ENCODE assay signal across 18 cellular contexts in the genomic region with DNA sequence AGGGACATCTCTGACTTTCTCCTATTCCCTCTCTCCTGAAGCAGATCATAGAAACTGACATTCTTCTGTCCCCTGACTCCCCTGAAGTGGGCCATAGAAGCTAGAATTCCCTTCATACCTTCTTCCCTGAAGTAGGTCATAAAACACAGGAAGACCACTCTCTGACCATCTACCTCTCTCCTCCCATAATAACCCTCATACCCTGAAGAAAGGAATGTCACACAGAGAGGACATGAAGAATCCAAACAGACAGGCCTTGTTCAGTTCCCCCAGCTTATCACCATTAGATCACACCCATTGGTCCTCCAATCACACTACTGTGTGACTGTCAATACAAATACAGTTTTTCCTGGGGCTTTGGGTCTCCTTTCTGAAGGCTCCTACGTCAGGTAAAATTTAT.
DNase-seq lines count a peak whose midpoint lies in the region; ATAC-seq and TF ChIP-seq lines count a peak whose summit lies in the region.
"Had no signal": no experiment of that assay in that cellular context is flagged by ENCODE, and none has a peak within 500 bp of the region (broad histone marks: within the 10 kb centered on the region; RNA-seq: fewer than 3 reads in every experiment).

No MANE protein-coding gene starts in this region.

- H3K9ac ChIP-seq in H9 (ENCODE audit: extremely low read depth, insufficient read length, low read length) (no peak overlapping the region), mesendoderm (ENCODE audit: low read length) (no peak overlapping the region), trophoblast cell (ENCODE audit: low read length) (no peak overlapping the region)
- H3K9ac ChIP-seq: BLaER1 treated with 17β-estradiol and CSF1 and Interleukin-3, amounts not matched to agents 10 nM and 100 nM had no signal

- H4K8ac ChIP-seq in H9 (replicated peaks; ENCODE audit: insufficient read length, low read depth, low read length) (no peak overlapping the region), mesendoderm (ENCODE audit: low read depth, low read length) (no peak overlapping the region), trophoblast cell (ENCODE audit: low read depth, low read length) (no peak overlapping the region)

- H3K56ac ChIP-seq in H9 (ENCODE audit: insufficient read length, low read depth, low read length) = no peak overlapping the region
- H3K56ac ChIP-seq in mesendoderm (ENCODE audit: low read length) = no peak overlapping the region

- no peak overlapping the region for H3T11ph ChIP-seq in H9 (ENCODE audit: low read length)

- no peaks in the 10 kb centered on the region for H3K36me3 ChIP-seq in mesendoderm (ENCODE audit: control insufficient read depth, insufficient read depth, low read length)
- H3K36me3 ChIP-seq in trophoblast cell (ENCODE audit: control insufficient read depth in 1 of 2, insufficient read depth in 2 of 2, low read length in 2 of 2) = no peaks in the 10 kb centered on the region
- H3K36me3 ChIP-seq: BLaER1 treated with 17β-estradiol and CSF1 and Interleukin-3, amounts not matched to agents 10 nM and 100 nM had no signal

- H4K12ac ChIP-seq in trophoblast cell (ENCODE audit: low read depth, low read length) = no peak overlapping the region

- H3K4me1 ChIP-seq in H9 (ENCODE audit: insufficient read depth, low read length) = peaks cover 5% of the 10 kb centered on the region
- H3K4me1 ChIP-seq in mesendoderm (ENCODE audit: control insufficient read depth, low read depth, low read length) = no peaks in the 10 kb centered on the region
- no peaks in the 10 kb centered on the region for H3K4me1 ChIP-seq in trophoblast cell (ENCODE audit: control insufficient read depth in 1 of 2, insufficient read depth in 2 of 2, low read length in 2 of 2)
- H3K4me1 ChIP-seq: BLaER1 treated with 17β-estradiol and CSF1 and Interleukin-3, amounts not matched to agents 10 nM and 100 nM had no signal

- no peak overlapping the region for H3K4me2 ChIP-seq in H9 (ENCODE audit: insufficient read depth, insufficient read length, low read length)
- H3K4me2 ChIP-seq in mesendoderm (ENCODE audit: low read length) = no peak overlapping the region
- H3K4me2 ChIP-seq in trophoblast cell (ENCODE audit: low read length) = peak overlapping the region; percentile 5
- H3K4me2 ChIP-seq: BLaER1 treated with 17β-estradiol and CSF1 and Interleukin-3, amounts not matched to agents 10 nM and 100 nM had no signal

- H3K9me3 ChIP-seq in H9 (ENCODE audit: control insufficient read depth, low read depth, low read length) (no peaks in the 10 kb centered on the region), trophoblast cell (ENCODE audit: insufficient read depth, low read depth, low read length) (no peaks in the 10 kb centered on the region)
- H3K9me3 ChIP-seq: BLaER1 treated with 17β-estradiol and CSF1 and Interleukin-3, amounts not matched to agents 10 nM and 100 nM had no signal

- ATAC-seq in GM18870 (IDR thresholded peaks at IDR 0.05; ENCODE audit: unreplicated experiment) = no peak
- ATAC-seq: GM12878 had no signal

- no peak overlapping the region for H2BK120ac ChIP-seq in H9 (ENCODE audit: low read depth, low read length, poor library complexity, severe bottlenecking)
- no peak overlapping the region for H2BK120ac ChIP-seq in mesendoderm (ENCODE audit: low read depth, low read length)
- H2BK120ac ChIP-seq in trophoblast cell (ENCODE audit: insufficient read depth, low read length, poor library complexity) = no peak overlapping the region

- H4K20me1 ChIP-seq in H9 (ENCODE audit: control insufficient read depth, insufficient read depth, insufficient read length) = no peaks in the 10 kb centered on the region
- H4K20me1 ChIP-seq: BLaER1 treated with 17β-estradiol and CSF1 and Interleukin-3, amounts not matched to agents 10 nM and 100 nM had no signal

- H3K4me3 Mint-ChIP-seq in H9 (no peak overlapping the region), brain (peak overlapping the region in 4 of 5 experiments; percentile 5 to 83 (median 10))
- H3K4me3 Mint-ChIP-seq: CD4-positive, CD25-positive, alpha-beta regulatory T cell had no signal

- H3K9me3 Mint-ChIP-seq in H9 (no peaks in the 10 kb centered on the region), brain (peaks cover 0 to 9% (median 0%) of the 10 kb centered on the region in 5 experiments)

- H2AFZ ChIP-seq in H9 (ENCODE audit: low read length) (no peak overlapping the region), trophoblast cell (ENCODE audit: insufficient read depth, low read length, poor library complexity) (no peak overlapping the region)

- H3K23ac ChIP-seq in H9 (ENCODE audit: insufficient read length, low read depth, low read length) = no peak overlapping the region
- no peak overlapping the region for H3K23ac ChIP-seq in mesendoderm (ENCODE audit: low read length)
- no peak overlapping the region for H3K23ac ChIP-seq in trophoblast cell (ENCODE audit: low read length)

- no peak overlapping the region for H2AK5ac ChIP-seq in H9 (ENCODE audit: insufficient read length, low read length)
- H2AK5ac ChIP-seq in mesendoderm (ENCODE audit: low read length) = no peak overlapping the region
- H2AK5ac ChIP-seq in trophoblast cell (ENCODE audit: low read length) = no peak overlapping the region

- H3K27me3 Mint-ChIP-seq in H9 (ENCODE audit: low read depth) = no peaks in the 10 kb centered on the region
- no peaks in the 10 kb centered on the region for H3K27me3 Mint-ChIP-seq in brain

- H3K27ac Mint-ChIP-seq in H9 (peak overlapping the region; percentile 49 to 95 (median 66)), brain (peak overlapping the region in 3 of 5 experiments; percentile 14 to 34 (median 33))
- H3K27ac Mint-ChIP-seq: CD4-positive, CD25-positive, alpha-beta regulatory T cell had no signal

- peaks cover 1 to 7% (median 6%) of the 10 kb centered on the region in 3 experiments; a peak in 6 of 7 replicates for H3K36me3 Mint-ChIP-seq in H9 (ENCODE audit: insufficient read depth in 1 of 3, low read depth in 3 of 3)
- H3K36me3 Mint-ChIP-seq in brain = no peaks in the 10 kb centered on the region
- H3K36me3 Mint-ChIP-seq: CD4-positive, CD25-positive, alpha-beta regulatory T cell had no signal

- H3K14ac ChIP-seq in H9 (ENCODE audit: insufficient read depth, low read length) (no peak overlapping the region; the same call in 1 of the 2 replicates), trophoblast cell (ENCODE audit: low read length) (no peak overlapping the region)

- H3K4ac ChIP-seq in H9 (ENCODE audit: low read depth, low read length) (no peak overlapping the region), mesendoderm (ENCODE audit: low read depth, low read length) (no peak overlapping the region), trophoblast cell (ENCODE audit: low read depth, low read length) (no peak overlapping the region)

- H3K27ac ChIP-seq in H9 (ENCODE audit: insufficient read length, low read depth, low read length) = no peak overlapping the region
- H3K27ac ChIP-seq in mesendoderm (ENCODE audit: low read depth, low read length) = no peak overlapping the region
- no peak overlapping the region for H3K27ac ChIP-seq in trophoblast cell (ENCODE audit: low read depth, low read length)
- H3K27ac ChIP-seq: BLaER1 treated with 17β-estradiol and CSF1 and Interleukin-3, amounts not matched to agents 10 nM and 100 nM; HL-60 had no signal

- no peaks in the 10 kb centered on the region for H3K23me2 ChIP-seq in H9 (ENCODE audit: insufficient read length, low read depth, low read length, poor library complexity, severe bottlenecking)

- H2BK15ac ChIP-seq in H9 (ENCODE audit: low read depth, low read length) = no peak overlapping the region
- H2BK15ac ChIP-seq in mesendoderm (replicated peaks; ENCODE audit: low read depth) = no peak overlapping the region

- H2BK12ac ChIP-seq in H9 (ENCODE audit: insufficient read length, low read depth, low read length) (peak overlapping the region; percentile 8), trophoblast cell (ENCODE audit: low read length) (no peak overlapping the region)

- H4K5ac ChIP-seq in H9 (ENCODE audit: insufficient read length, low read depth, low read length) (no peak overlapping the region), mesendoderm (ENCODE audit: low read length) (no peak overlapping the region)

- WGBS in H9 (ENCODE audit: extremely low coverage, insufficient read length, low lambda C conversion rate) = no CpG with 5 or more reads among the region's 1 CpG
- WGBS in mesendoderm (ENCODE audit: extremely low coverage, insufficient coverage, low lambda C conversion rate) = no CpG with 5 or more reads among the region's 1 CpG
- no CpG with 5 or more reads among the region's 1 CpG for WGBS in trophoblast cell (ENCODE audit: extremely low coverage, insufficient coverage, insufficient read length)

- no peak overlapping the region for H3K18ac ChIP-seq in H9 (ENCODE audit: insufficient read length, low read depth, low read length)
- no peak overlapping the region for H3K18ac ChIP-seq in mesendoderm (ENCODE audit: low read length)
- H3K18ac ChIP-seq in trophoblast cell (ENCODE audit: low read length) = no peak overlapping the region

- H3K4me1 Mint-ChIP-seq in H9 (peaks cover 30 to 37% of the 10 kb centered on the region in 2 experiments), brain (peaks cover 25% of the 10 kb centered on the region)

- no peak for TF ChIP-seq CTCF in H9 (conservative IDR thresholded peaks at IDR 0.05)
- TF ChIP-seq CTCF in brain (conservative IDR thresholded peaks at IDR 0.05) = no peak

- H3K79me2 ChIP-seq in H9 (ENCODE audit: insufficient read depth, low read length) (no peaks in the 10 kb centered on the region), mesendoderm (ENCODE audit: control insufficient read depth, insufficient read depth, low read length) (no peaks in the 10 kb centered on the region), trophoblast cell (ENCODE audit: control insufficient read depth, insufficient read depth, low read length, poor library complexity) (no peaks in the 10 kb centered on the region)

- H2BK20ac ChIP-seq in H9 (ENCODE audit: low read depth, low read length, poor library complexity, severe bottlenecking) = no peak overlapping the region

- H2BK5ac ChIP-seq in H9 (ENCODE audit: insufficient read length, low read length) (no peak overlapping the region), mesendoderm (ENCODE audit: low read length) (no peak overlapping the region), trophoblast cell (ENCODE audit: low read depth, low read length, poor library complexity) (no peak overlapping the region)

- no peak overlapping the region for H4K91ac ChIP-seq in H9 (ENCODE audit: insufficient read length, low read depth, low read length)
- H4K91ac ChIP-seq in trophoblast cell (ENCODE audit: low read depth, low read length) = no peak overlapping the region

- H3K27me3 ChIP-seq in H9 (ENCODE audit: insufficient read depth, low read length) = no peaks in the 10 kb centered on the region
- no peaks in the 10 kb centered on the region for H3K27me3 ChIP-seq in mesendoderm (ENCODE audit: insufficient read depth, low read length, poor library complexity)
- no peaks in the 10 kb centered on the region for H3K27me3 ChIP-seq in trophoblast cell (ENCODE audit: insufficient read depth, low read length)
- H3K27me3 ChIP-seq: BLaER1 treated with 17β-estradiol and CSF1 and Interleukin-3, amounts not matched to agents 10 nM and 100 nM had no signal

- H3K4me3 ChIP-seq in mesendoderm (ENCODE audit: low read length) = no peak overlapping the region
- no peak overlapping the region for H3K4me3 ChIP-seq in trophoblast cell (ENCODE audit: low read depth, low read length)
- H3K4me3 ChIP-seq: BLaER1 treated with 17β-estradiol and CSF1 and Interleukin-3, amounts not matched to agents 10 nM and 100 nM; GM12878 had no signal

- DNase-seq in H9 (no peak), mesendoderm (peak; percentile 74), trophoblast cell (no peak), DMS79 treated with DMSO at 0.1 percent for 48 hours (lab: John Stamatoyannopoulos, UW) (no peak), NCI-H748 (lab: John Stamatoyannopoulos, UW; ENCODE audit: unreplicated experiment) (no peak)
- no peak for DNase-seq in activated CD4-positive, alpha-beta T cell treated with anti-CD3 and anti-CD28 coated beads for 1 hour
- DNase-seq: ACHN; CD4-positive, CD25-positive, alpha-beta regulatory T cell; DMS53; GOT3; HCEC 1CT; IMR-90; KBM-7 had no signal

- H3K79me1 ChIP-seq in H9 (ENCODE audit: insufficient read depth, low read depth, low read length, poor library complexity, severe bottlenecking) = no peaks in the 10 kb centered on the region
- no peaks in the 10 kb centered on the region for H3K79me1 ChIP-seq in mesendoderm (ENCODE audit: low read length)
- no peaks in the 10 kb centered on the region for H3K79me1 ChIP-seq in trophoblast cell (ENCODE audit: low read length)

Comparison
In these comparisons a context has a peak if more than half of its experiments do, and no peak if none do; other contexts are left out.
1. H3K4me3 Mint-ChIP-seq: peak in brain (4 of 5); none in H9 (0 of 2).